Comparison of ENCODE assay signal across 12 cellular contexts in genomic region chr14:75448209-75448608, GRCh38.
"Had no signal": no experiment of that assay in that cellular context is flagged by ENCODE, and none has a peak within 500 bp of the region (broad histone marks: within the 10 kb centered on the region; RNA-seq: fewer than 3 reads in every experiment).

No MANE protein-coding gene starts in this region.

- H3K4me3 ChIP-seq: cardiac muscle cell had no signal

- H3K27ac ChIP-seq: cardiac muscle cell had no signal

- DNase-seq: activated CD4-positive, alpha-beta memory T cell treated with anti-CD3 and anti-CD28 coated beads for 36 hours; activated CD4-positive, alpha-beta T cell treated with anti-CD3 and anti-CD28 coated beads for 4 hours; activated T-cell treated with anti-CD3 and anti-CD28 coated beads for 4 hours; amniotic stem cell; dermis blood vessel endothelial cell; immature natural killer cell; natural killer cell; stimulated activated CD4-positive, alpha-beta T cell treated with anti-CD3 and anti-CD28 coated beads, Interleukin-2, amount 100 ng/mL, for 24 hours; stimulated activated naive CD4-positive, alpha-beta T cell treated with Interleukin-2 at 50 U/mL for 16 hours; SW 1271; trophoblast cell had no signal

- H3K27me3 ChIP-seq: cardiac muscle cell had no signal

- H3K36me3 ChIP-seq: cardiac muscle cell had no signal
